Comparison of ENCODE assay signal across 1 cellular context in the genomic region with DNA sequence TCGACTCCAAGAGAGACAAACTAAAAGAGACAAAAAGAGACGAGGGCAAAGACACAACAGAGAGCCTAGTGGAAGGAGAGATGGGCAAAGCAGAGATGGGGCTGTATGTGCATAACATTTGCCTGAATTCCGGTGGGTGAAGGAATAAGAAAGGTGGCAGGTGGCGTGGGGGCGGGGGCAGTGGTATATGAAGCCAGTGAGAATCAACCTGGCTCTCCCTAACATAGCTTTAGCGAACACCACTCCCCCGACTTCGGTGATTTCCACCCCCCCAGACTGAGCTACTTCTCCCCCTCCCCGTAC.
TF ChIP-seq lines count a peak whose summit lies in the region.

No MANE protein-coding gene starts in this region.

TF ChIP-seq in H1, 55 proteins besides CTCF, POLR2A, EP300 and RAD21:
- TF ChIP-seq TCF12 (IDR thresholded peaks at IDR 0.05; ENCODE audit: low read depth, low read length) (peak; percentile 33; the same call in 1 of the 2 replicates), YY1 (IDR thresholded peaks at IDR 0.05; ENCODE audit: low read depth, low read length) (no peak), SIN3A (conservative IDR thresholded peaks at IDR 0.05 in 1 of 2, IDR thresholded peaks at IDR 0.05 in 1 of 2; ENCODE audit: low read depth in 1 of 2, low read length in 2 of 2) (0 out of 4 replicates have a peak, but pooled peaks of 1 of the 2 experiments have one; percentile 58), SIX5 (IDR thresholded peaks at IDR 0.05; ENCODE audit: low read depth, low read length) (no peak), SAP30 (IDR thresholded peaks at IDR 0.05; ENCODE audit: insufficient read depth, insufficient replicate concordance, low read length) (peak; percentile 44), POU5F1 (IDR thresholded peaks at IDR 0.05; ENCODE audit: low read depth, low read length) (no peak), CHD2 (IDR thresholded peaks at IDR 0.05; ENCODE audit: low read length) (no peak), RNF2 (IDR thresholded peaks at IDR 0.05; ENCODE audit: borderline replicate concordance, low read depth, low read length, missing control alignments, poor library complexity, severe bottlenecking) (no peak), CREB1 (IDR thresholded peaks at IDR 0.05) (no peak), SP1 (IDR thresholded peaks at IDR 0.05; ENCODE audit: low read depth, low read length) (0 out of 2 replicates have a peak, but pooled peaks have one; percentile 13)
